ENCODE assay signal across 10 cellular contexts in the genomic region with DNA sequence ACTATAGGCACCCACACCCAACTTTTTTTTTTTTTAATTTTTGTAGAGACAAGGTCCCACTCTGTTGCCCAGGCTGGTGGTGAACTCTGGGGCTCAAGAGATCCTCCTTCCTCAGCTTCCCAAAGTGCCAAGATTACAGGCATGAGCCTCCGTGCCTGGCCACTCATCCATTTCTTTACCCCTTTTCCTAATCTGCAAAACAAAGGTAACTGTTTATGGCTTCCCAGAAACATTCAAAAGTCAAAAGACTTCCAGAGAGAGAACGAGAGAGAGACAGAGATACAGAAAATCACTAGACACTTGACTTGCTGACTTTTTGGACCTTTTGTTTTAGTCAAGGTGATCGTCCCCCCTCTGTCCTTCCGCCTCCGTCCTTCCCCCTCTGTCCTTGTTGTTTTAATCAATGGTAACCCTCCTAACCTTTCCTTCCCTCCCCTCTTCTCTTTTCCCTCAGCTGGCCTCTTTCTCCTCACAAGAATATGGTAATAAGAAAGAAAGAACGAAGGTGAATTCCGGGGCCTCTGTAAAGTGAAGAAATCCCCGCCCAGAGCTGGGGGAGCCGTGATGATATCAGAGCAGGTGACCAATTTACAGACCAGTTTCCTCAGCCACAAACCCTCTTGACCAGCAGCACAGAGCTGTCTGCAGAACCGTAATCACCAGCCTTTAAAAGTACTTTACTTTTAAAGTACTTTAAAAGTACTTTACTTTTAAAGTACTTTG. TPM values are rescaled to one million over a fixed set of nuclear protein-coding genes. Genes with fewer than 3 reads are reported as not detected.
A peak's percentile ranks its signal among the peaks of the same experiment; 100 is the strongest.
DNase-seq lines count a peak whose midpoint lies in the region; ATAC-seq, FAIRE-seq and TF ChIP-seq lines count a peak whose summit lies in the region.
"Had no signal": no experiment of that assay in that cellular context is flagged by ENCODE, and none has a peak within 500 bp of the region (broad histone marks: within the 10 kb centered on the region; RNA-seq: fewer than 3 reads in every experiment).

No MANE protein-coding gene starts in this region.

- H2BK20ac ChIP-seq in H1 (ENCODE audit: low read length) = 0 out of 2 replicates have a peak overlapping the region, but pooled peaks have one; percentile 48

- no peak overlapping the region for H3K56ac ChIP-seq in H1 (replicated peaks; ENCODE audit: insufficient read length, low read depth, low read length)

- no peak overlapping the region for H4K8ac ChIP-seq in H1 (ENCODE audit: extremely low read depth, insufficient read depth, low read length)

- H2AK5ac ChIP-seq in H1 (ENCODE audit: low read depth, low read length) = no peak overlapping the region

- no peak for TF ChIP-seq EP300 in H1 (IDR thresholded peaks at IDR 0.05; ENCODE audit: borderline replicate concordance in 1 of 2, low read depth in 2 of 2, low read length in 2 of 2)

- POLR2A ChIA-PET in H1 (lab: Charles Lee; ENCODE audit: partially characterized antibody) = interaction anchor here (0.6 to 1.8 kb wide), 2 partner anchors 11 to 102 kb away, joined by 3 to 5 read pairs; partner anchors contain the start of gene KLHL24

- ATAC-seq in HG03432 (IDR thresholded peaks at IDR 0.05; ENCODE audit: unreplicated experiment) = peak; percentile 66
- no peak for ATAC-seq in HG03457 (IDR thresholded peaks at IDR 0.05; ENCODE audit: unreplicated experiment)

- H3K4me1 Mint-ChIP-seq in activated naive CD4-positive, alpha-beta T cell treated with anti-CD3 and anti-CD28 coated beads for 36 hours (ENCODE audit: low read depth) = peaks cover 57% of the 10 kb centered on the region
- peaks cover 8% of the 10 kb centered on the region for H3K4me1 Mint-ChIP-seq in type B pancreatic cell (ENCODE audit: unreplicated experiment)

- no peaks in the 10 kb centered on the region for H3K27me3 Mint-ChIP-seq in activated naive CD4-positive, alpha-beta T cell treated with anti-CD3 and anti-CD28 coated beads for 36 hours (ENCODE audit: low read depth)
- H3K27me3 Mint-ChIP-seq in type B pancreatic cell = peaks cover 21% of the 10 kb centered on the region

- FAIRE-seq in H1 (lab: Jason Lieb, UNC) = no peak

- H3K14ac ChIP-seq in H1 (ENCODE audit: insufficient read length) = no peak overlapping the region

- no peak for TF ChIP-seq CTCF in H1 (IDR thresholded peaks at IDR 0.05; ENCODE audit: control extremely low read depth in 1 of 3, insufficient read depth in 1 of 3, low read depth in 1 of 3, low read length in 3 of 3)
- TF ChIP-seq CTCF in type B pancreatic cell (conservative IDR thresholded peaks at IDR 0.05) = no peak

- CTCF ChIA-PET in activated naive CD4-positive, alpha-beta T cell treated with anti-CD3 and anti-CD28 coated beads for 36 hours (lab: Charles Lee) = no interaction called here
- CTCF ChIA-PET in H1 (lab: Charles Lee; ENCODE audit: partially characterized antibody) = interaction anchor here (0.6 to 1.4 kb wide), 3 partner anchors 53 to 165 kb away, joined by 4 to 8 read pairs (median 5); no protein-coding TSS in a partner anchor

- no peak for TF ChIP-seq POLR2A in H1 (IDR thresholded peaks at IDR 0.05; ENCODE audit: control extremely low read depth in 1 of 2, low read depth in 2 of 2, low read length in 2 of 2)

- H2AFZ ChIP-seq in H1 (ENCODE audit: low read length) = peak overlapping the region; percentile 77; the same call in 1 of the 2 replicates

- H3K4me3 Mint-ChIP-seq in activated naive CD4-positive, alpha-beta T cell treated with anti-CD3 and anti-CD28 coated beads for 36 hours = no peak overlapping the region
- peak overlapping the region; percentile 22 for H3K4me3 Mint-ChIP-seq in type B pancreatic cell

- peak overlapping the region in 1 of 4 experiments; percentile 43; a peak in 3 of 8 replicates for H3K4me3 ChIP-seq in H1 (ENCODE audit: extremely low read depth in 1 of 4, insufficient read depth in 2 of 4, low read depth in 3 of 4, low read length in 4 of 4)

- no peak overlapping the region for H2BK5ac ChIP-seq in H1 (ENCODE audit: low read depth, low read length)

- no peak for TF ChIP-seq RAD21 in H1 (IDR thresholded peaks at IDR 0.05 in 1 of 2, conservative IDR thresholded peaks at IDR 0.05 in 1 of 2; ENCODE audit: low read depth in 2 of 2, low read length in 2 of 2)

- peaks cover 39% of the 10 kb centered on the region for H3K36me3 Mint-ChIP-seq in activated naive CD4-positive, alpha-beta T cell treated with anti-CD3 and anti-CD28 coated beads for 36 hours (ENCODE audit: low read depth)
- no peaks in the 10 kb centered on the region for H3K36me3 Mint-ChIP-seq in type B pancreatic cell

- H3K4me1 ChIP-seq in H1 (replicated peaks in 1 of 4; ENCODE audit: control insufficient read depth in 3 of 4, insufficient read depth in 4 of 4, low read length in 3 of 4) = peaks cover 0 to 10% (median 2%) of the 10 kb centered on the region in 4 experiments; a peak in 4 of 7 replicates

- no peak overlapping the region; the same call in 1 of the 2 replicates for H2BK12ac ChIP-seq in H1 (ENCODE audit: low read depth, low read length)

- H2BK120ac ChIP-seq in H1 (replicated peaks; ENCODE audit: low read depth, low read length) = no peak overlapping the region

- H3K79me1 ChIP-seq in H1 (ENCODE audit: low read depth, low read length) = no peaks in the 10 kb centered on the region

- no peak overlapping the region for H4K5ac ChIP-seq in H1 (ENCODE audit: insufficient read length, low read depth, low read length)

- no peak overlapping the region; the same call in 1 of the 2 replicates for H3K18ac ChIP-seq in H1 (ENCODE audit: extremely low read depth, low read length)

- peaks cover 0 to 2% (median 0%) of the 10 kb centered on the region in 4 experiments; a peak in 1 of 7 replicates for H3K27me3 ChIP-seq in H1 (replicated peaks in 1 of 4; ENCODE audit: control insufficient read depth in 3 of 4, extremely low read depth in 1 of 4, insufficient read depth in 3 of 4, low read length in 3 of 4)

- no peak overlapping the region for H3K4ac ChIP-seq in H1 (replicated peaks; ENCODE audit: insufficient read length, low read depth, low read length)

- peak overlapping the region; percentile 69 for H3K27ac Mint-ChIP-seq in activated naive CD4-positive, alpha-beta T cell treated with anti-CD3 and anti-CD28 coated beads for 36 hours
- no peak overlapping the region for H3K27ac Mint-ChIP-seq in type B pancreatic cell

- peak overlapping the region; percentile 50 to 57 for H3K4me2 ChIP-seq in H1 (ENCODE audit: insufficient read depth in 1 of 2, low read depth in 2 of 2, low read length in 2 of 2)

- no peaks in the 10 kb centered on the region for H4K20me1 ChIP-seq in H1 (replicated peaks in 1 of 2; ENCODE audit: control insufficient read depth in 1 of 2, insufficient read depth in 2 of 2, low read length in 2 of 2)

- peaks cover 2% of the 10 kb centered on the region; the same call in 1 of the 2 replicates for H3K23me2 ChIP-seq in H1 (ENCODE audit: low read depth, low read length)

- no peaks in the 10 kb centered on the region for H3K36me3 ChIP-seq in H1 (ENCODE audit: control insufficient read depth in 2 of 4, insufficient read depth in 4 of 4, low read length in 3 of 4)

- no peak overlapping the region for H4K91ac ChIP-seq in H1 (replicated peaks; ENCODE audit: insufficient read length, low read length)

- peak overlapping the region in 2 of 4 experiments; percentile 35 to 54; a peak in 1 of 7 replicates for H3K9ac ChIP-seq in H1 (replicated peaks in 1 of 4; ENCODE audit: extremely low read depth in 1 of 4, low read depth in 3 of 4, low read length in 3 of 4)

- no peaks in the 10 kb centered on the region for H3K79me2 ChIP-seq in H1 (ENCODE audit: control insufficient read depth in 1 of 2, insufficient read depth in 2 of 2, low read length in 2 of 2)

- no peak for DNase-seq in activated naive CD4-positive, alpha-beta T cell treated with anti-CD3 and anti-CD28 coated beads for 36 hours
- no peak for DNase-seq in activated naive CD4-positive, alpha-beta T cell treated with anti-CD3 and anti-CD28 coated beads, Interleukin-2, amount 50 U/mL, for 16 hours
- DNase-seq in H1 (ENCODE audit: low read depth in 1 of 2, low spot score in 2 of 2) = no peak
- no peak for DNase-seq in type B pancreatic cell (ENCODE audit: extremely low spot score, unreplicated experiment)
- no peak for DNase-seq in cerebellum (ENCODE audit: low spot score)
- DNase-seq in NCI-H2227 (lab: John Stamatoyannopoulos, UW; ENCODE audit: unreplicated experiment) = no peak
- DNase-seq: activated CD4-positive, CD25-positive, alpha-beta regulatory T cell had no signal

- WGBS in H1 (ENCODE audit: extremely low coverage in 1 of 2, insufficient coverage in 1 of 2, insufficient read length in 1 of 2, insufficient replicate concordance in 2 of 2, low coverage in 1 of 2, low lambda C conversion rate in 2 of 2, missing lambda C conversion rate in 1 of 2), 2 experiments = 33% methylated on average over 10 of the region's 10 CpGs; no CpG with 5 or more reads in 1 of the 2 experiments

- H3K23ac ChIP-seq in H1 (ENCODE audit: insufficient read length) = no peak overlapping the region

- H3K27ac ChIP-seq in H1 (ENCODE audit: low read depth, low read length) = 0 out of 2 replicates have a peak overlapping the region, but pooled peaks have one; percentile 11

- 0 out of 2 replicates have a peak overlapping the region, but pooled peaks have one; percentile 46 for H2BK15ac ChIP-seq in H1 (ENCODE audit: low read length)

- intact Hi-C loops in activated naive CD4-positive, alpha-beta T cell treated with anti-CD3 and anti-CD28 coated beads for 36 hours (cut with micrococcal nuclease) = no loop called here

- H3K9me3 Mint-ChIP-seq in activated naive CD4-positive, alpha-beta T cell treated with anti-CD3 and anti-CD28 coated beads for 36 hours = peaks cover 2% of the 10 kb centered on the region
- no peaks in the 10 kb centered on the region for H3K9me3 Mint-ChIP-seq in type B pancreatic cell

- H3K9me3 ChIP-seq in H1 (ENCODE audit: insufficient read depth in 2 of 2, low read depth in 1 of 2, low read length in 1 of 2) = no peaks in the 10 kb centered on the region

RNA-seq across cellular contexts. Expression of gene KLHL6, which starts 21.9 kb away (rescaled TPM):
- 10 to 100 TPM; 82.3 to 82.4 TPM for total RNA-seq in activated naive CD4-positive, alpha-beta T cell treated with anti-CD3 and anti-CD28 coated beads for 36 hours
- not detected in 2 replicates for total RNA-seq in H1 (2021; fragmentation: NEBNext Ultra II Directional; extraction: Animal tissue kit (Norgen Biotek cat#: 25700))
- polyA plus RNA-seq in H1 (2011; rRNA removed) = 0.05 and 0.08 TPM in 2 replicates
- polyA plus RNA-seq in H1 (2011; cell fraction: cytosol; rRNA removed) = 0.09 TPM
- polyA plus RNA-seq in H1 (2011; cell fraction: nucleus; rRNA removed) = 0.09 TPM
- polyA plus RNA-seq in H1 (2012, experiment 1 of 2) = 0.05 to 0.08 TPM (median 0.05 TPM) in 4 replicates
- 0.05 TPM for polyA plus RNA-seq in H1 (2012, experiment 2 of 2)
- polyA plus RNA-seq in H1 (2013, experiment 1 of 2) = 0.02 TPM
- 0.04 TPM for polyA plus RNA-seq in H1 (2013, experiment 2 of 2)
- 0.07 and 0.28 TPM in 2 replicates for polyA minus RNA-seq in H1 (2011; rRNA and poly(A)+ RNA removed)
- not detected for polyA minus RNA-seq in H1 (2011; cell fraction: cytosol; rRNA and poly(A)+ RNA removed)
- 0.40 TPM for polyA minus RNA-seq in H1 (2011; cell fraction: nucleus; rRNA and poly(A)+ RNA removed)
- not detected in 2 replicates for total RNA-seq in type B pancreatic cell (ENCODE audit: low replicate concordance)
- 1.3 TPM for total RNA-seq in cerebellum
- polyA plus RNA-seq: BJ had no signal

Comparison
In these comparisons a context has a peak if more than half of its experiments do, and no peak if none do; other contexts are left out.
1. RNA of gene KLHL6, which starts 21.9 kb away (total RNA-seq): 82.3 to 82.4 TPM in activated naive CD4-positive, alpha-beta T cell treated with anti-CD3 and anti-CD28 coated beads for 36 hours; 1.3 TPM in cerebellum (single experiment), not detected in type B pancreatic cell and not detected in H1; every median in the first group is over 10 times any median in the second.